Comparison of ENCODE assay signal across 8 cellular contexts in the genomic region with DNA sequence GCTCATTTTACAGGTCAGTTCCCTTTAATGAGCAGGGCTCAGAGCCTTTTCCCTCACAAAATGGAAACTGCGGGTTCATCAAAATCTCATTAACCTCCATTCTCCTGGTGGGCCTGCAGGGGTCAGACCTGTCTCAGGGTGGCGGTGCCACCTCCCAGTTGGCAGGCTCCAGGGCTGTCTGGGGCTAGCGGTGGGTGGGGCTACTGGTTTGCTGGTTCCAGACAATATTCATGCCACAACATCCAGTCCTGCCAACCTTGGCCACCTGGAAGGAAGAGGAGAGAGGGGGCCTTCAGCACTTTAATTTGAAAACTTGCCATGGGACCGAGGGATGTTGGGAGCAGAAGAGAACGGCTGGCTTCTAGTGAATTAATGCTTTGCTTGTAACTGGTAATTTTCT. TPM values are rescaled to one million over a fixed set of nuclear protein-coding genes. Genes with fewer than 3 reads are reported as not detected.
DNase-seq lines count a peak whose midpoint lies in the region; ATAC-seq and TF ChIP-seq lines count a peak whose summit lies in the region.

No MANE protein-coding gene starts in this region.

- POLR2A ChIA-PET in activated CD4-positive, alpha-beta memory T cell treated with anti-CD3 and anti-CD28 coated beads, Interleukin-2, amount 10 ng/mL, durations not matched to agents 7 days and 5 days (lab: Charles Lee), result no interaction called here

- TF ChIP-seq CTCF in GM06990 (IDR thresholded peaks at IDR 0.05; ENCODE audit: insufficient read depth, low read length, poor library complexity, severe bottlenecking) (peak; percentile 59), heart right ventricle (IDR thresholded peaks at IDR 0.05) (peak; percentile 7 to 59 (median 42))

- H3K36me3 Mint-ChIP-seq in activated CD4-positive, alpha-beta memory T cell treated with anti-CD3 and anti-CD28 coated beads, Interleukin-2, amount 10 ng/mL, durations not matched to agents 7 days and 5 days (ENCODE audit: low read depth), result no peaks in the 10 kb centered on the region

- no peaks in the 10 kb centered on the region for H3K9me3 ChIP-seq in heart right ventricle

- H3K4me1 ChIP-seq in heart right ventricle, result peaks cover 0 to 17% (median 7%) of the 10 kb centered on the region in 9 donors

- H3K4me1 Mint-ChIP-seq in activated CD4-positive, alpha-beta memory T cell treated with anti-CD3 and anti-CD28 coated beads, Interleukin-2, amount 10 ng/mL, durations not matched to agents 7 days and 5 days, result no peaks in the 10 kb centered on the region

- intact Hi-C loops in heart right ventricle (cut with DNase I), result loop anchor here in 3 of 10 donors (5.0 to 10.0 kb wide), 5 partner anchors 103 to 573 kb away; no protein-coding TSS in a partner anchor

- CTCF ChIA-PET in activated CD4-positive, alpha-beta memory T cell treated with anti-CD3 and anti-CD28 coated beads, Interleukin-2, amount 10 ng/mL, durations not matched to agents 7 days and 5 days (lab: Charles Lee), result no interaction called here

- peaks cover 26% of the 10 kb centered on the region for H3K27me3 Mint-ChIP-seq in activated CD4-positive, alpha-beta memory T cell treated with anti-CD3 and anti-CD28 coated beads, Interleukin-2, amount 10 ng/mL, durations not matched to agents 7 days and 5 days

- 38 to 46% methylated on average over 5 of the region's 5 CpGs for WGBS in heart right ventricle, 2 donors

- DNase-seq in GM06990 (ENCODE audit: extremely low read depth, insufficient read length) (peak; percentile 30), M059J (ENCODE audit: low read depth) (peak; percentile 63), heart right ventricle (peak; percentile 26 to 35), SHP77 treated with DMSO at 0.1 percent for 48 hours (lab: John Stamatoyannopoulos, UW) (no peak)
- peak; percentile 22 for DNase-seq in activated CD4-positive, alpha-beta memory T cell treated with anti-CD3 and anti-CD28 coated beads, Interleukin-2, amount 10 ng/mL, durations not matched to agents 7 days and 5 days
- peak; percentile 33 for DNase-seq in stimulated activated CD4-positive, alpha-beta T cell treated with anti-CD3 and anti-CD28 coated beads, Interleukin-1b, Interleukin-23, amount 100 ng/mL, for 48 hours

- no peak overlapping the region for H3K4me3 Mint-ChIP-seq in activated CD4-positive, alpha-beta memory T cell treated with anti-CD3 and anti-CD28 coated beads, Interleukin-2, amount 10 ng/mL, durations not matched to agents 7 days and 5 days

- H3K4me3 ChIP-seq in GM06990 (replicated peaks; ENCODE audit: low read depth, low read length) (no peak overlapping the region), heart right ventricle (no peak overlapping the region)

- H3K27ac Mint-ChIP-seq in activated CD4-positive, alpha-beta memory T cell treated with anti-CD3 and anti-CD28 coated beads, Interleukin-2, amount 10 ng/mL, durations not matched to agents 7 days and 5 days, result no peak overlapping the region

- H3K27me3 ChIP-seq in GM06990 (replicated peaks; ENCODE audit: control insufficient read depth, insufficient read depth, low read length) (peaks cover 2% of the 10 kb centered on the region), heart right ventricle (no peaks in the 10 kb centered on the region)

- no peaks in the 10 kb centered on the region for H3K9me3 Mint-ChIP-seq in activated CD4-positive, alpha-beta memory T cell treated with anti-CD3 and anti-CD28 coated beads, Interleukin-2, amount 10 ng/mL, durations not matched to agents 7 days and 5 days

- ATAC-seq in heart right ventricle (peak; percentile 44 to 91 (median 82)), GM19452 (IDR thresholded peaks at IDR 0.05; ENCODE audit: unreplicated experiment) (no peak), GM19463 (IDR thresholded peaks at IDR 0.05; ENCODE audit: unreplicated experiment) (no peak)

- H3K27ac ChIP-seq in heart right ventricle, result no peak overlapping the region

- H3K36me3 ChIP-seq in GM06990 (ENCODE audit: control insufficient read depth, insufficient read depth, low read length) (no peaks in the 10 kb centered on the region), heart right ventricle (no peaks in the 10 kb centered on the region)

RNA-seq across cellular contexts. Expression of gene CTNNBL1, which starts 41.9 kb away (rescaled TPM):
- total RNA-seq in M059J (2014; rRNA removed; shearing (Covaris generic)), result 30.0 and 54.4 TPM in 2 replicates
- total RNA-seq in activated CD4-positive, alpha-beta memory T cell treated with anti-CD3 and anti-CD28 coated beads, Interleukin-2, amount 10 ng/mL, durations not matched to agents 7 days and 5 days, result 10 to 100 TPM; 64.3 to 64.6 TPM
- 10 to 100 TPM; 43.2 to 62.2 (median 52.0) TPM for total RNA-seq in heart right ventricle
- 100 to 1,000 TPM in 1 of 2 donors, 10 to 100 TPM in 1; 42.2 to 104 TPM for polyA plus RNA-seq in heart right ventricle

Comparison
In these comparisons a context has a peak if more than half of its experiments do, and no peak if none do; other contexts are left out.
1. ATAC-seq: peak in heart right ventricle (8 of 8); none in GM19452 (single experiment) and GM19463 (single experiment).